Comparison of ENCODE assay signal across 8 cellular contexts in genomic region chr13:78603240-78603947, GRCh38. TPM values are rescaled to one million over a fixed set of nuclear protein-coding genes. Genes with fewer than 3 reads are reported as not detected.
DNase-seq lines count a peak whose midpoint lies in the region; ATAC-seq, FAIRE-seq and TF ChIP-seq lines count a peak whose summit lies in the region.

A gene with protein sequence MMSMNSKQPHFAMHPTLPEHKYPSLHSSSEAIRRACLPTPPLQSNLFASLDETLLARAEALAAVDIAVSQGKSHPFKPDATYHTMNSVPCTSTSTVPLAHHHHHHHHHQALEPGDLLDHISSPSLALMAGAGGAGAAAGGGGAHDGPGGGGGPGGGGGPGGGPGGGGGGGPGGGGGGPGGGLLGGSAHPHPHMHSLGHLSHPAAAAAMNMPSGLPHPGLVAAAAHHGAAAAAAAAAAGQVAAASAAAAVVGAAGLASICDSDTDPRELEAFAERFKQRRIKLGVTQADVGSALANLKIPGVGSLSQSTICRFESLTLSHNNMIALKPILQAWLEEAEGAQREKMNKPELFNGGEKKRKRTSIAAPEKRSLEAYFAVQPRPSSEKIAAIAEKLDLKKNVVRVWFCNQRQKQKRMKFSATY (minus strand): TSS chr13:78603552. CDS start chr13:78603326, 226 bp downstream.

- DNase-seq in DMS53 treated with DMSO at 0.1 percent for 48 hours (lab: John Stamatoyannopoulos, UW; ENCODE audit: unreplicated experiment) (peak; percentile 48), SHP77 (lab: John Stamatoyannopoulos, UW) (peak; percentile 82 to 88), kidney (peak; percentile 65), urothelium cell line (ENCODE audit: low spot score) (no peak)
- DNase-seq in Jurkat, Clone E6-1 (ENCODE audit: low read depth, low spot score): peak; percentile 79
- DNase-seq in activated naive CD8-positive, alpha-beta T cell treated with anti-CD3 and anti-CD28 coated beads for 36 hours: peak; percentile 66
- peak; percentile 63 to 68 for DNase-seq in stimulated activated CD4-positive, alpha-beta T cell treated with anti-CD3 and anti-CD28 coated beads, Interleukin-4, amount 100 ng/mL, for 48 hours (ENCODE audit: low read depth in 2 of 2)

- peaks cover 35% of the 10 kb centered on the region for H3K4me1 Mint-ChIP-seq in activated naive CD8-positive, alpha-beta T cell treated with anti-CD3 and anti-CD28 coated beads for 36 hours

- peak within 1 kb of the TSS; percentile 49 for H3K27ac Mint-ChIP-seq in activated naive CD8-positive, alpha-beta T cell treated with anti-CD3 and anti-CD28 coated beads for 36 hours

- ATAC-seq in GM21576 (IDR thresholded peaks at IDR 0.05; ENCODE audit: unreplicated experiment): peak; percentile 76

- no peak within 1 kb of the TSS for H3K9ac ChIP-seq in kidney (ENCODE audit: low read length in 2 of 2)

- peak within 1 kb of the TSS; percentile 76 for H3K4me3 Mint-ChIP-seq in activated naive CD8-positive, alpha-beta T cell treated with anti-CD3 and anti-CD28 coated beads for 36 hours

- no peak within 1 kb of the TSS for H3K27ac ChIP-seq in kidney (ENCODE audit: low read depth in 2 of 2, low read length in 2 of 2)

- H3K4me3 ChIP-seq in Jurkat, Clone E6-1 (ENCODE audit: low read length): peak within 1 kb of the TSS; percentile 69
- no peak within 1 kb of the TSS for H3K4me3 ChIP-seq in kidney (ENCODE audit: low read length in 2 of 2)

- H3K36me3 ChIP-seq in kidney (ENCODE audit: control insufficient read depth in 1 of 2, insufficient read depth in 2 of 2, low read length in 2 of 2): no peaks in the 10 kb centered on the region

- TF ChIP-seq CTCF in kidney (IDR thresholded peaks at IDR 0.05; ENCODE audit: borderline replicate concordance, extremely low read depth, insufficient read depth): no peak

- H3K9me3 Mint-ChIP-seq in activated naive CD8-positive, alpha-beta T cell treated with anti-CD3 and anti-CD28 coated beads for 36 hours: no peaks in the 10 kb centered on the region

- H3K27me3 Mint-ChIP-seq in activated naive CD8-positive, alpha-beta T cell treated with anti-CD3 and anti-CD28 coated beads for 36 hours: peaks cover 93% of the 10 kb centered on the region

- FAIRE-seq in kidney (lab: Jason Lieb, UNC) (no peak), urothelium cell line (lab: Jason Lieb, UNC) (no peak)

- intact Hi-C loops in kidney (cut with DNase I): no loop called here

- no peaks in the 10 kb centered on the region for H3K36me3 Mint-ChIP-seq in activated naive CD8-positive, alpha-beta T cell treated with anti-CD3 and anti-CD28 coated beads for 36 hours

- H3K4me1 ChIP-seq in kidney (ENCODE audit: control insufficient read depth in 1 of 2, insufficient read depth in 1 of 2, low read depth in 1 of 2, low read length in 2 of 2): peaks cover 0 to 18% of the 10 kb centered on the region in 2 donors

- no peaks in the 10 kb centered on the region for H3K9me3 ChIP-seq in kidney (ENCODE audit: control insufficient read depth in 1 of 2, low read length in 2 of 2)

RNA-seq across cellular contexts. Expression of the gene that starts here (rescaled TPM):
- 12.5 TPM for polyA plus RNA-seq in Jurkat, Clone E6-1 (2012; ENCODE audit: insufficient read depth, insufficient read length)
- total RNA-seq in activated naive CD8-positive, alpha-beta T cell treated with anti-CD3 and anti-CD28 coated beads for 36 hours: under 1 TPM; 0.08 TPM
- total RNA-seq in kidney: not detected
- not detected for polyA plus RNA-seq in kidney (ENCODE audit: insufficient read depth, low read depth, low replicate concordance)

Comparison
In these comparisons a context has a peak if more than half of its experiments do, and no peak if none do; other contexts are left out.
1. Peak in DNase-seq in activated naive CD8-positive, alpha-beta T cell treated with anti-CD3 and anti-CD28 coated beads for 36 hours; RNA of the gene not detected or under 1 TPM.
2. Peak in DNase-seq in kidney; RNA of the gene not detected or under 1 TPM.